Comparison of ENCODE assay signal across 17 cellular contexts in genomic region chr22:32632650-32633049, GRCh38.
A peak's percentile ranks its signal among the peaks of the same experiment; 100 is the strongest.
DNase-seq lines count a peak whose midpoint lies in the region; ATAC-seq and TF ChIP-seq lines count a peak whose summit lies in the region.
"Had no signal": no experiment of that assay in that cellular context is flagged by ENCODE, and none has a peak within 500 bp of the region (broad histone marks: within the 10 kb centered on the region; RNA-seq: fewer than 3 reads in every experiment).

No MANE protein-coding gene starts in this region.

- no peaks in the 10 kb centered on the region for H3K79me1 ChIP-seq in mesendoderm (ENCODE audit: low read length)

- no TSS peak for BruUV-seq in mammary epithelial cell (replicated peaks; lab: Mats Ljungman, UMichigan)

- no peak overlapping the region for H2BK120ac ChIP-seq in mesendoderm (ENCODE audit: low read depth, low read length)

- H3K27ac ChIP-seq in breast epithelium: peak overlapping the region; percentile 43 to 84
- H3K27ac ChIP-seq in mammary epithelial cell (ENCODE audit: insufficient read depth, low read depth, low read length): no peak overlapping the region
- peak overlapping the region; percentile 22 to 48 for H3K27ac ChIP-seq in left lung
- H3K27ac ChIP-seq in smooth muscle cell (ENCODE audit: low read depth): peak overlapping the region; percentile 45
- H3K27ac ChIP-seq in mesendoderm (ENCODE audit: low read depth, low read length): no peak overlapping the region
- no peak overlapping the region for H3K27ac ChIP-seq in brain microvascular endothelial cell

- no peak for DNase-seq in breast epithelium (ENCODE audit: low spot score in 2 of 2)
- DNase-seq in mammary epithelial cell: no peak
- DNase-seq in left lung: no peak
- DNase-seq in smooth muscle cell (lab: John Stamatoyannopoulos, UW; ENCODE audit: unreplicated experiment): no peak
- DNase-seq in stimulated activated naive CD4-positive, alpha-beta T cell (lab: John Stamatoyannopoulos, UW): no peak
- DNase-seq in mesendoderm: no peak
- no peak for DNase-seq in effector CD8-positive, alpha-beta T cell (lab: John Stamatoyannopoulos, UW)
- no peak for DNase-seq in brain microvascular endothelial cell
- DNase-seq: 8988T, DMS79, H7, HFFc6, KBM-7, NCI-H1105, NCI-H1694, NCI-H510A treated with DMSO at 0.1 percent for 48 hours, NCI-H774 had no signal

- no peak overlapping the region for H2BK15ac ChIP-seq in mesendoderm (replicated peaks; ENCODE audit: low read depth)

- in situ Hi-C loops in mammary epithelial cell (cut with MboI; ENCODE audit: low sequenced_read_pairs in 2 of 2) (no loop called here), brain microvascular endothelial cell (cut with HindIII; ENCODE audit: low pct_ligation_motif_present, low sequenced_read_pairs) (no loop called here)

- H3K56ac ChIP-seq in mesendoderm (ENCODE audit: low read length): no peak overlapping the region

- no peak overlapping the region for H2AFZ ChIP-seq in mammary epithelial cell (ENCODE audit: low read depth, low read length)
- no peak overlapping the region for H2AFZ ChIP-seq in smooth muscle cell (ENCODE audit: low read depth)

- H3K36me3 ChIP-seq in breast epithelium (no peaks in the 10 kb centered on the region), mammary epithelial cell (ENCODE audit: insufficient read depth, low read length) (no peaks in the 10 kb centered on the region), left lung (no peaks in the 10 kb centered on the region), smooth muscle cell (ENCODE audit: low read depth) (no peaks in the 10 kb centered on the region), mesendoderm (ENCODE audit: control insufficient read depth, insufficient read depth, low read length) (no peaks in the 10 kb centered on the region), brain microvascular endothelial cell (replicated peaks) (no peaks in the 10 kb centered on the region)

- H4K8ac ChIP-seq in mesendoderm (ENCODE audit: low read depth, low read length): no peak overlapping the region

- no peak overlapping the region for H3K4ac ChIP-seq in mesendoderm (ENCODE audit: low read depth, low read length)

- CTCF ChIA-PET in mammary epithelial cell (lab: Charles Lee; ENCODE audit: low non-redundant PET): no interaction called here

- no peak overlapping the region for H3K23ac ChIP-seq in mesendoderm (ENCODE audit: low read length)

- TF ChIP-seq CTCF in breast epithelium (IDR thresholded peaks at IDR 0.05) (no peak), mammary epithelial cell (conservative IDR thresholded peaks at IDR 0.05 in 1 of 2, IDR thresholded peaks at IDR 0.05 in 1 of 2; ENCODE audit: extremely low read depth in 1 of 2, insufficient read depth in 1 of 2, low read depth in 1 of 2, low read length in 2 of 2) (no peak), left lung (IDR thresholded peaks at IDR 0.05) (no peak), smooth muscle cell (IDR thresholded peaks at IDR 0.05; ENCODE audit: borderline replicate concordance, insufficient read depth, poor library complexity, severe bottlenecking) (no peak), brain microvascular endothelial cell (IDR thresholded peaks at IDR 0.05; ENCODE audit: low read depth, low read length, missing control alignments) (no peak)

- H2BK5ac ChIP-seq in mesendoderm (ENCODE audit: low read length): no peak overlapping the region

- 87% methylated on average over 11 of the region's 11 CpGs for WGBS in mammary epithelial cell (ENCODE audit: low coverage, missing lambda C conversion rate)
- WGBS in smooth muscle cell (ENCODE audit: low lambda C conversion rate): 91% methylated on average over 11 of the region's 11 CpGs
- WGBS in mesendoderm (ENCODE audit: extremely low coverage, insufficient coverage, low lambda C conversion rate): no CpG with 5 or more reads among the region's 11 CpGs

- no peaks in the 10 kb centered on the region for H3K79me2 ChIP-seq in mammary epithelial cell (ENCODE audit: insufficient read depth, low read length)
- H3K79me2 ChIP-seq in smooth muscle cell (ENCODE audit: low read depth): no peaks in the 10 kb centered on the region
- H3K79me2 ChIP-seq in mesendoderm (ENCODE audit: control insufficient read depth, insufficient read depth, low read length): no peaks in the 10 kb centered on the region

- dilution Hi-C loops in mammary epithelial cell (cut with HindIII; ENCODE audit: low sequenced_read_pairs): no loop called here

- TF ChIP-seq POLR2A in breast epithelium (IDR thresholded peaks at IDR 0.05): no peak

- H3F3A ChIP-seq in smooth muscle cell (ENCODE audit: low read depth): peaks cover 22% of the 10 kb centered on the region

- H3K9ac ChIP-seq in mammary epithelial cell (ENCODE audit: insufficient read depth, low read length) (no peak overlapping the region), smooth muscle cell (ENCODE audit: low read depth) (no peak overlapping the region), mesendoderm (ENCODE audit: low read length) (no peak overlapping the region)

- H4K20me1 ChIP-seq in mammary epithelial cell (ENCODE audit: insufficient read depth, low read length) (no peaks in the 10 kb centered on the region), smooth muscle cell (ENCODE audit: low read depth) (no peaks in the 10 kb centered on the region)

- H3K9me3 ChIP-seq in breast epithelium (no peaks in the 10 kb centered on the region), mammary epithelial cell (replicated peaks; ENCODE audit: insufficient read depth, low read length) (no peaks in the 10 kb centered on the region), left lung (no peaks in the 10 kb centered on the region), smooth muscle cell (replicated peaks; ENCODE audit: low read depth) (no peaks in the 10 kb centered on the region)

- no peaks in the 10 kb centered on the region for H3K27me3 ChIP-seq in breast epithelium
- no peaks in the 10 kb centered on the region for H3K27me3 ChIP-seq in mammary epithelial cell (ENCODE audit: insufficient read depth, low read length)
- H3K27me3 ChIP-seq in left lung: no peaks in the 10 kb centered on the region
- no peaks in the 10 kb centered on the region for H3K27me3 ChIP-seq in smooth muscle cell (ENCODE audit: low read depth)
- H3K27me3 ChIP-seq in mesendoderm (ENCODE audit: insufficient read depth, low read length, poor library complexity): no peaks in the 10 kb centered on the region
- no peaks in the 10 kb centered on the region for H3K27me3 ChIP-seq in brain microvascular endothelial cell (replicated peaks)

- H2AK5ac ChIP-seq in mesendoderm (ENCODE audit: low read length): no peak overlapping the region

- H3K4me1 ChIP-seq in breast epithelium (no peaks in the 10 kb centered on the region), mammary epithelial cell (ENCODE audit: insufficient read depth, low read length) (peaks cover 7% of the 10 kb centered on the region), left lung (peaks cover 0 to 17% of the 10 kb centered on the region in 2 donors), smooth muscle cell (ENCODE audit: low read depth) (peaks cover 24% of the 10 kb centered on the region), mesendoderm (ENCODE audit: control insufficient read depth, low read depth, low read length) (no peaks in the 10 kb centered on the region)

- H3K4me2 ChIP-seq in mammary epithelial cell (ENCODE audit: insufficient read depth, low read depth, low read length) (no peak overlapping the region), smooth muscle cell (no peak overlapping the region), mesendoderm (ENCODE audit: low read length) (no peak overlapping the region)

- H3K4me3 ChIP-seq in breast epithelium (no peak overlapping the region), mammary epithelial cell (replicated peaks in 1 of 3; ENCODE audit: insufficient read depth in 1 of 3, low read depth in 2 of 3, low read length in 3 of 3) (no peak overlapping the region), left lung (no peak overlapping the region), smooth muscle cell (no peak overlapping the region), mesendoderm (ENCODE audit: low read length) (no peak overlapping the region), brain microvascular endothelial cell (ENCODE audit: low read depth, low read length) (no peak overlapping the region)

- no peak overlapping the region for H4K5ac ChIP-seq in mesendoderm (ENCODE audit: low read length)

- no peak overlapping the region for H3K18ac ChIP-seq in mesendoderm (ENCODE audit: low read length)

- no peak for ATAC-seq in left lung

- intact Hi-C loops in breast epithelium (cut with DNase I; ENCODE audit: low total_unique reads): loop anchor here (10.0 kb wide), 1 partner anchor 98 kb away; no protein-coding TSS in a partner anchor
- intact Hi-C loops in mammary epithelial cell (cut with micrococcal nuclease): no loop called here
- intact Hi-C loops in left lung (cut with DNase I): no loop called here

Comparison
In these comparisons a context has a peak if more than half of its experiments do, and no peak if none do; other contexts are left out.
1. H3K27ac ChIP-seq: peak in breast epithelium (2 of 2), left lung (2 of 2) and smooth muscle cell (single experiment); none in mammary epithelial cell (single experiment), mesendoderm (single experiment) and brain microvascular endothelial cell (single experiment).